ENCODE assay signal across 10 cellular contexts in the genomic region with DNA sequence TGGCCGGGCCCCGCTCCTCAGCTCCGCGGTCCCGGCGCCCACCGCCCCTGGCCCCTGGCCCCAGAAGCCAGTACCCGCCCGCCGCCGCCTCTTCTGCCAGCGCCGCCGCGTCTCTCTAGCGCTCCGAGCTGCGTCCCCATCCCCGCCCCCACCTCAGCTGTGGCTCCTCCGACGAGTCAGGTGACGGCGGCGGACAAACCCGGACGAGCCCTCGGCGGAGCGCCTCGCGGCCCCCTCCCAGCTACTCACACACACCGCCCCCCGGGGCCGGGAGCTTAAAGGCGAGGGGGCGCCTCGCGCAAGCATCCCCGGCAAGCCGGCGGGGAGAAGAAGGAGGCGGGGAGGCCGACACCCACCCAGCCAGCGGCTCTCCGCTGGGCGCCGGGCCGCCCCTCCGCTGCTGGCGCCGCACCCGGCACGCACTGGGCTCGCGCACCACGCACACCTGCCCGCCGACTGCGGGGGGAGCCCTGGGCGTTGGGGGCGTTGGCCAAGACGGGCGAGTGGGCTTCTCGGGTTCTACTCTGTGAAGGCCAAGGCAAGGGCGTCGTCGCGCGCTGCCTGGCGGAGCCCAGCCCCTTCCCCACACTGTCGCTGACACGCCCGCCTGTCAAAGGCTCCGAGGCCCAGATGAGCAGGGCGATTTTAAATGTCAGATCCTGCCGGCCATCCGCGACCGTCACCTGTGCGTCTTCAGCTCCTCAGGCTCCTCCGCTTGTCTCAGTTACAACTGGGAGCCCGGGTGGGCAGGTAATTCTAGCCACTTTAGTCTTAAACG. TPM values are rescaled to one million over a fixed set of nuclear protein-coding genes. Genes with fewer than 3 reads are reported as not detected.
DNase-seq lines count a peak whose midpoint lies in the region; ATAC-seq lines count a peak whose summit lies in the region.
"Had no signal": no experiment of that assay in that cellular context is flagged by ENCODE, and none has a peak within 500 bp of the region (broad histone marks: within the 10 kb centered on the region; RNA-seq: fewer than 3 reads in every experiment).

A gene with protein sequence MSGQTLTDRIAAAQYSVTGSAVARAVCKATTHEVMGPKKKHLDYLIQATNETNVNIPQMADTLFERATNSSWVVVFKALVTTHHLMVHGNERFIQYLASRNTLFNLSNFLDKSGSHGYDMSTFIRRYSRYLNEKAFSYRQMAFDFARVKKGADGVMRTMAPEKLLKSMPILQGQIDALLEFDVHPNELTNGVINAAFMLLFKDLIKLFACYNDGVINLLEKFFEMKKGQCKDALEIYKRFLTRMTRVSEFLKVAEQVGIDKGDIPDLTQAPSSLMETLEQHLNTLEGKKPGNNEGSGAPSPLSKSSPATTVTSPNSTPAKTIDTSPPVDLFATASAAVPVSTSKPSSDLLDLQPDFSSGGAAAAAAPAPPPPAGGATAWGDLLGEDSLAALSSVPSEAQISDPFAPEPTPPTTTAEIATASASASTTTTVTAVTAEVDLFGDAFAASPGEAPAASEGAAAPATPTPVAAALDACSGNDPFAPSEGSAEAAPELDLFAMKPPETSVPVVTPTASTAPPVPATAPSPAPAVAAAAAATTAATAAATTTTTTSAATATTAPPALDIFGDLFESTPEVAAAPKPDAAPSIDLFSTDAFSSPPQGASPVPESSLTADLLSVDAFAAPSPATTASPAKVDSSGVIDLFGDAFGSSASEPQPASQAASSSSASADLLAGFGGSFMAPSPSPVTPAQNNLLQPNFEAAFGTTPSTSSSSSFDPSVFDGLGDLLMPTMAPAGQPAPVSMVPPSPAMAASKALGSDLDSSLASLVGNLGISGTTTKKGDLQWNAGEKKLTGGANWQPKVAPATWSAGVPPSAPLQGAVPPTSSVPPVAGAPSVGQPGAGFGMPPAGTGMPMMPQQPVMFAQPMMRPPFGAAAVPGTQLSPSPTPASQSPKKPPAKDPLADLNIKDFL (minus strand): TSS at position 132 of the 778 bp plus-strand sequence. CDS start 1,174 bp downstream, outside the sequence.

- no peak within 1 kb of the TSS for H3K27ac Mint-ChIP-seq in activated T-helper 17 cell treated with anti-CD3 and anti-CD28 coated beads, Interleukin-2, amount 50 U/mL, for 72 hours

- peaks cover 8% of the 10 kb centered on the region for H3K9me3 Mint-ChIP-seq in activated T-helper 17 cell treated with anti-CD3 and anti-CD28 coated beads, Interleukin-2, amount 50 U/mL, for 72 hours

- peak; percentile 6 for DNase-seq in GM03348 (ENCODE audit: low spot score)
- peak; percentile 12 to 23 for DNase-seq in Kasumi-1 (lab: John Stamatoyannopoulos, UW)
- DNase-seq in left cardiac atrium, result peak; percentile 25
- peak; percentile 92 for DNase-seq in retina
- DNase-seq in kidney glomerular epithelial cell (lab: John Stamatoyannopoulos, UW), result no peak
- DNase-seq in stimulated activated CD4-positive, alpha-beta T cell treated with anti-CD3 and anti-CD28 coated beads, Interleukin-4, amount 100 ng/mL, for 24 hours, result no peak

- ATAC-seq in activated T-helper 17 cell treated with anti-CD3 and anti-CD28 coated beads, Interleukin-2, amount 50 U/mL, for 72 hours (replicated peaks), result no peak
- peak; percentile 38 to 49 for ATAC-seq in left cardiac atrium
- no peak for ATAC-seq in HG03520 (IDR thresholded peaks at IDR 0.05; ENCODE audit: unreplicated experiment)
- ATAC-seq: naive thymus-derived CD8-positive, alpha-beta T cell had no signal

- peaks cover 43% of the 10 kb centered on the region for H3K27me3 Mint-ChIP-seq in activated T-helper 17 cell treated with anti-CD3 and anti-CD28 coated beads, Interleukin-2, amount 50 U/mL, for 72 hours

- H3K4me1 Mint-ChIP-seq in activated T-helper 17 cell treated with anti-CD3 and anti-CD28 coated beads, Interleukin-2, amount 50 U/mL, for 72 hours, result no peaks in the 10 kb centered on the region

- peak within 1 kb of the TSS; percentile 49 for H3K4me3 Mint-ChIP-seq in activated T-helper 17 cell treated with anti-CD3 and anti-CD28 coated beads, Interleukin-2, amount 50 U/mL, for 72 hours

- no peaks in the 10 kb centered on the region for H3K36me3 Mint-ChIP-seq in activated T-helper 17 cell treated with anti-CD3 and anti-CD28 coated beads, Interleukin-2, amount 50 U/mL, for 72 hours (ENCODE audit: low read depth)

- intact Hi-C loops in left cardiac atrium (cut with DNase I), result no loop called here

RNA-seq across cellular contexts. Expression of the gene that starts here (rescaled TPM):
- not detected for total RNA-seq in activated T-helper 17 cell treated with anti-CD3 and anti-CD28 coated beads, Interleukin-2, amount 50 U/mL, for 72 hours
- under 1 TPM in 1 of 2 donors, not detected in 1; 0.52 TPM for total RNA-seq in left cardiac atrium
- total RNA-seq: LHCN-M2; naive thymus-derived CD8-positive, alpha-beta T cell had no signal

Comparison
In these comparisons a context has a peak if more than half of its experiments do, and no peak if none do; other contexts are left out.
1. Peak in DNase-seq and ATAC-seq in left cardiac atrium; RNA of the gene not detected or under 1 TPM.
2. DNase-seq: peak in GM03348 (single experiment), Kasumi-1 (2 of 2) and retina (single experiment); none in kidney glomerular epithelial cell (single experiment) and stimulated activated CD4-positive, alpha-beta T cell treated with anti-CD3 and anti-CD28 coated beads, Interleukin-4, amount 100 ng/mL, for 24 hours (single experiment).